ENCODE assay signal across 11 cellular contexts in the genomic region with DNA sequence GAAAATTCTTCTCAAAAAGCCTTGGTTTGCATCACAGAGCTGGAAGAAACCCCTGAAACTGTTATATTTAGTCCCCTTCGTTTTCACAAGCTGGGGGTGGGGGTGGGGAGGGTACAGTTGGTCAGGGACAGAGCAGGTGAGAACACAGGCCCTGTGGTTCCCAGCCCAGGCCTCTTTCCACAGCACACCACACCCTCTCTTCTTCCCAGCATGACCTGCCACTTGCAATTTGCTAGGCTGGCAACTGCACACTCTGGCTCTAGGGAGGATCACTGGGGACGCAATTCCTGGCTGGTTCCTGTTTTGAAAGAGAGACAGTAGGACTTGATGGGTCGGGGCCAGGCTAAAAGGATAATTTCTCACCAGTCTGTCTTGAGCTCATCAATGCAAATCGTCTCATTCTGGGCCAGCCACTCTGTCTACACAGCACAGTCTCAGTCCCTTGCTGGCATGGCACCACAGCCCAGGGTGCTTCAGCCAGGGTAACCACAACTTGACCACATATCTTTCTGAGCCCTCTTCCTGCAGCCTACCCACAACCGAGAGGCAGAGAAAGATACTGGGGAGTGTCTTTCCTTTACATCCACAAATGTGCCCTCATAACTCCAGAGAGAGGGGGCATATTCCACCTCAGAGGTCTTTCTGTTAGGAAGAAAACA. TPM values are rescaled to one million over a fixed set of nuclear protein-coding genes. Genes with fewer than 3 reads are reported as not detected.
DNase-seq lines count a peak whose midpoint lies in the region; ATAC-seq and TF ChIP-seq lines count a peak whose summit lies in the region.
"Had no signal": no experiment of that assay in that cellular context is flagged by ENCODE, and none has a peak within 500 bp of the region (broad histone marks: within the 10 kb centered on the region; RNA-seq: fewer than 3 reads in every experiment).

No MANE protein-coding gene starts in this region.

- H3K27me3 ChIP-seq in ovary, result no peaks in the 10 kb centered on the region

- TF ChIP-seq EP300 in ovary (IDR thresholded peaks at IDR 0.05), result no peak

- H3K27me3 Mint-ChIP-seq in activated CD8-positive, alpha-beta T cell treated with anti-CD3 and anti-CD28 coated beads for 36 hours, result no peaks in the 10 kb centered on the region
- H3K27me3 Mint-ChIP-seq: naive B cell had no signal

- DNase-seq in AG08395 (ENCODE audit: low spot score) (peak; percentile 13), OCI-LY7 (ENCODE audit: low spot score) (no peak), ovary (no peak)
- peak; percentile 19 for DNase-seq in activated CD8-positive, alpha-beta T cell treated with anti-CD3 and anti-CD28 coated beads for 36 hours
- DNase-seq: naive B cell, NCI-H1436 had no signal

- ATAC-seq in GM18867 (IDR thresholded peaks at IDR 0.05; ENCODE audit: unreplicated experiment), result peak; percentile 83
- peak; percentile 66 for ATAC-seq in HG02885 (IDR thresholded peaks at IDR 0.05; ENCODE audit: poor library complexity, unreplicated experiment)
- peak; percentile 65 for ATAC-seq in activated CD8-positive, alpha-beta T cell treated with anti-CD3 and anti-CD28 coated beads for 36 hours
- no peak for ATAC-seq in HG03108 (IDR thresholded peaks at IDR 0.05; ENCODE audit: unreplicated experiment)
- ATAC-seq in activated CD4-positive, CD25-positive, alpha-beta regulatory T cell treated with anti-CD3 and anti-CD28 coated beads, Interleukin-2, amount 50 U/mL, for 24 hours, result no peak
- ATAC-seq: HCT116 had no signal

- no peaks in the 10 kb centered on the region for H3K79me2 ChIP-seq in OCI-LY7 (ENCODE audit: insufficient read depth, low read depth, low read length)

- peaks cover 5% of the 10 kb centered on the region for H3K4me1 ChIP-seq in OCI-LY7 (ENCODE audit: insufficient read depth, low read length, poor library complexity, severe bottlenecking)
- H3K4me1 ChIP-seq in ovary (ENCODE audit: insufficient read depth), result no peaks in the 10 kb centered on the region

- H3K4me3 ChIP-seq in OCI-LY7 (ENCODE audit: low read depth, low read length, poor library complexity, severe bottlenecking) (no peak overlapping the region), ovary (no peak overlapping the region)

- WGBS in ovary, 3 donors, result 80 to 87% (median 81%) methylated on average over 5 of the region's 5 CpGs

- peaks cover 13% of the 10 kb centered on the region for H3K4me1 Mint-ChIP-seq in activated CD8-positive, alpha-beta T cell treated with anti-CD3 and anti-CD28 coated beads for 36 hours (ENCODE audit: low read depth)

- no peak overlapping the region for H3K27ac ChIP-seq in OCI-LY7 (ENCODE audit: low read depth, low read length, poor library complexity, severe bottlenecking)
- no peak overlapping the region for H3K27ac ChIP-seq in ovary

- POLR2A ChIA-PET in activated CD8-positive, alpha-beta T cell treated with anti-CD3 and anti-CD28 coated beads for 36 hours (lab: Charles Lee), result no interaction called here
- POLR2A ChIA-PET in OCI-LY7 (lab: Charles Lee), result interaction anchor here (0.6 kb wide), 1 partner anchor 578 kb away, joined by 3 read pairs; no protein-coding TSS in a partner anchor

- H3K9me3 ChIP-seq in OCI-LY7 (ENCODE audit: low read length), result no peaks in the 10 kb centered on the region
- H3K9me3 ChIP-seq in ovary, result no peaks in the 10 kb centered on the region

- no peak overlapping the region for H3K4me3 Mint-ChIP-seq in activated CD8-positive, alpha-beta T cell treated with anti-CD3 and anti-CD28 coated beads for 36 hours
- H3K4me3 Mint-ChIP-seq: naive B cell had no signal

- no TSS peak for BruUV-seq in OCI-LY7 (replicated peaks; lab: Mats Ljungman, UMichigan)

- H3K36me3 ChIP-seq in OCI-LY7 (ENCODE audit: insufficient read depth, low read length) (peaks cover 53% of the 10 kb centered on the region; the same call in 1 of the 2 replicates), ovary (peaks cover 3% of the 10 kb centered on the region)

- H2AFZ ChIP-seq in OCI-LY7 (ENCODE audit: low read length), result no peak overlapping the region

- no peaks in the 10 kb centered on the region for H3K9me3 Mint-ChIP-seq in activated CD8-positive, alpha-beta T cell treated with anti-CD3 and anti-CD28 coated beads for 36 hours
- H3K9me3 Mint-ChIP-seq: naive B cell had no signal

- no peak overlapping the region for H3K27ac Mint-ChIP-seq in activated CD8-positive, alpha-beta T cell treated with anti-CD3 and anti-CD28 coated beads for 36 hours

- H4K20me1 ChIP-seq in OCI-LY7 (ENCODE audit: insufficient read depth, low read length), result no peaks in the 10 kb centered on the region

- CTCF ChIA-PET in activated CD8-positive, alpha-beta T cell treated with anti-CD3 and anti-CD28 coated beads for 36 hours (lab: Charles Lee), result interaction anchor here (1.3 kb wide), 1 partner anchor 20 kb away, joined by 5 read pairs; no protein-coding TSS in a partner anchor
- CTCF ChIA-PET in OCI-LY7 (lab: Charles Lee; ENCODE audit: unreplicated experiment), result no interaction called here

- intact Hi-C loops in activated CD8-positive, alpha-beta T cell treated with anti-CD3 and anti-CD28 coated beads for 36 hours (cut with micrococcal nuclease), result no loop called here
- intact Hi-C loops in OCI-LY7 (cut with micrococcal nuclease; ENCODE audit: unreplicated experiment) (no loop called here), ovary (cut with DNase I) (loop anchor here in 3 of 4 donors (5.0 to 10.0 kb wide), 3 partner anchors 61 to 243 kb away; a partner anchor contains a TSS)

- H3K9me2 ChIP-seq in OCI-LY7 (ENCODE audit: insufficient read depth, low read length), result no peaks in the 10 kb centered on the region

- TF ChIP-seq POLR2A in ovary (IDR thresholded peaks at IDR 0.05), result no peak

- H3K4me2 ChIP-seq in OCI-LY7 (ENCODE audit: low read length), result no peak overlapping the region

- no peak for TF ChIP-seq CTCF in activated CD8-positive, alpha-beta T cell treated with anti-CD3 and anti-CD28 coated beads for 36 hours (IDR thresholded peaks at IDR 0.05)
- TF ChIP-seq CTCF in OCI-LY7 (conservative IDR thresholded peaks at IDR 0.05; ENCODE audit: low read length), result no peak
- no peak for TF ChIP-seq CTCF in ovary (IDR thresholded peaks at IDR 0.05)

- H3K36me3 Mint-ChIP-seq in activated CD8-positive, alpha-beta T cell treated with anti-CD3 and anti-CD28 coated beads for 36 hours (ENCODE audit: low read depth), result peaks cover 9% of the 10 kb centered on the region

RNA-seq across cellular contexts. Expression of a gene that starts 41.6 kb away (rescaled TPM):
- not detected for total RNA-seq in activated CD8-positive, alpha-beta T cell treated with anti-CD3 and anti-CD28 coated beads for 36 hours
- not detected in 2 replicates for total RNA-seq in OCI-LY7 (2014; rRNA removed; shearing (Covaris generic))
- total RNA-seq in OCI-LY7 (2022) (not detected in 2 replicates), ovary (10 to 100 TPM in 4 of 7 donors, 1 to 10 TPM in 3; 1.5 to 33.5 (median 14.6) TPM)
- polyA plus RNA-seq in ovary, result 1 to 10 TPM; 2.0 to 4.2 TPM

Comparison
In these comparisons a context has a peak if more than half of its experiments do, and no peak if none do; other contexts are left out.
1. DNase-seq: peak in AG08395 (single experiment) and activated CD8-positive, alpha-beta T cell treated with anti-CD3 and anti-CD28 coated beads for 36 hours (single experiment); none in OCI-LY7 (single experiment) and ovary (0 of 5).
2. ATAC-seq: peak in GM18867 (single experiment), HG02885 (single experiment) and activated CD8-positive, alpha-beta T cell treated with anti-CD3 and anti-CD28 coated beads for 36 hours (single experiment); none in HG03108 (single experiment) and activated CD4-positive, CD25-positive, alpha-beta regulatory T cell treated with anti-CD3 and anti-CD28 coated beads, Interleukin-2, amount 50 U/mL, for 24 hours (0 of 2).
3. intact Hi-C loops: an anchor here in ovary (5.0 to 10.0 kb wide); none called in activated CD8-positive, alpha-beta T cell treated with anti-CD3 and anti-CD28 coated beads for 36 hours and OCI-LY7.